ENCODE assay signal across 1 cellular context in genomic region chr4:128471576-128471975, GRCh38.
A peak's percentile ranks its signal among the peaks of the same experiment; 100 is the strongest.
TF ChIP-seq lines count a peak whose summit lies in the region.

No MANE protein-coding gene starts in this region.

TF ChIP-seq in K562, 482 proteins besides CTCF, POLR2A, EP300 and RAD21 (continues in another document):
- no peak for TF ChIP-seq FOXA3 (CRISPR knock-in tag; conservative IDR thresholded peaks at IDR 0.05 in 1 of 2, IDR thresholded peaks at IDR 0.05 in 1 of 2)
- no peak for TF ChIP-seq ZNF224 (CRISPR knock-in tag; IDR thresholded peaks at IDR 0.05)
- TF ChIP-seq POU5F1 (IDR thresholded peaks at IDR 0.05; ENCODE audit: borderline replicate concordance, low read depth, low read length, partially characterized antibody), result no peak
- no peak for TF ChIP-seq ELF4 (CRISPR knock-in tag; IDR thresholded peaks at IDR 0.05)
- TF ChIP-seq ZNF146 (CRISPR knock-in tag; IDR thresholded peaks at IDR 0.05; ENCODE audit: unreplicated experiment), result no peak
- no peak for TF ChIP-seq THRAP3 (IDR thresholded peaks at IDR 0.05; ENCODE audit: borderline replicate concordance)
- no peak for TF ChIP-seq SIRT6 (IDR thresholded peaks at IDR 0.05; ENCODE audit: low read depth, low read length)
- TF ChIP-seq ZNF316 (IDR thresholded peaks at IDR 0.05), result peak; percentile 88
- no peak for TF ChIP-seq HOXB6 (CRISPR knock-in tag; IDR thresholded peaks at IDR 0.05; ENCODE audit: borderline replicate concordance)
- no peak for TF ChIP-seq AFF1 (IDR thresholded peaks at IDR 0.05; ENCODE audit: low read depth in 1 of 2, partially characterized antibody in 2 of 2)
- TF ChIP-seq SRSF9 (IDR thresholded peaks at IDR 0.05; ENCODE audit: borderline replicate concordance, low read depth, low read length), result no peak
- TF ChIP-seq KLF6 (CRISPR knock-in tag; IDR thresholded peaks at IDR 0.05; ENCODE audit: borderline replicate concordance), result no peak
- no peak for TF ChIP-seq DMBX1 (CRISPR knock-in tag; IDR thresholded peaks at IDR 0.05; ENCODE audit: borderline replicate concordance)
- no peak for TF ChIP-seq ZFP91 (CRISPR knock-in tag; IDR thresholded peaks at IDR 0.05)
- TF ChIP-seq POLR3A (IDR thresholded peaks at IDR 0.05; ENCODE audit: borderline replicate concordance, extremely low read depth, insufficient read depth, insufficient read length), result no peak
- TF ChIP-seq MBD1 (CRISPR knock-in tag; IDR thresholded peaks at IDR 0.05), result no peak
- TF ChIP-seq POLR2AphosphoS5 (IDR thresholded peaks at IDR 0.05; ENCODE audit: control insufficient read depth, insufficient read depth, low read depth, low read length), result peak; percentile 59; the same call in 1 of the 2 replicates
- no peak for TF ChIP-seq ATF4 (CRISPR knock-in tag; IDR thresholded peaks at IDR 0.05)
- no peak for TF ChIP-seq ZNF511 (CRISPR knock-in tag; IDR thresholded peaks at IDR 0.05)
- TF ChIP-seq NFRKB (IDR thresholded peaks at IDR 0.05; ENCODE audit: low read depth), result peak; percentile 59; the same call in 1 of the 2 replicates
- 0 out of 4 replicates have a peak, but pooled peaks of 1 of the 2 experiments have one; percentile 35 for TF ChIP-seq UBTF (IDR thresholded peaks at IDR 0.05; ENCODE audit: borderline replicate concordance in 1 of 2, low read depth in 2 of 2, low read length in 2 of 2)
- TF ChIP-seq SOX6 (IDR thresholded peaks at IDR 0.05), result peak; percentile 79
- no peak for TF ChIP-seq ZNF280B (CRISPR knock-in tag; IDR thresholded peaks at IDR 0.05)
- no peak for TF ChIP-seq BRD4 (IDR thresholded peaks at IDR 0.05)
- TF ChIP-seq RCOR1 (IDR thresholded peaks at IDR 0.05; ENCODE audit: borderline replicate concordance in 1 of 2, low read depth in 2 of 2, low read length in 2 of 2), result peak in 1 of 2 experiments; percentile 50; a peak in 1 of 4 replicates
- no peak for TF ChIP-seq RBM14 (IDR thresholded peaks at IDR 0.05; ENCODE audit: borderline replicate concordance, insufficient read depth, low read depth, low read length)
- no peak for TF ChIP-seq BCOR (IDR thresholded peaks at IDR 0.05)
- peak; percentile 39; the same call in 1 of the 2 replicates for TF ChIP-seq MTA3 (IDR thresholded peaks at IDR 0.05; ENCODE audit: borderline replicate concordance)
- TF ChIP-seq CHD7 (IDR thresholded peaks at IDR 0.05; ENCODE audit: low read depth, low read length), result no peak
- no peak for TF ChIP-seq NR2F6 (CRISPR knock-in tag; IDR thresholded peaks at IDR 0.05)
- no peak for TF ChIP-seq ZNF644 (tag; IDR thresholded peaks at IDR 0.05; ENCODE audit: low read depth)
- no peak for TF ChIP-seq PRPF4 (IDR thresholded peaks at IDR 0.05; ENCODE audit: insufficient read depth, low read depth, low read length, poor library complexity, severe bottlenecking)
